Comparison of ENCODE assay signal across 16 cellular contexts in the genomic region with DNA sequence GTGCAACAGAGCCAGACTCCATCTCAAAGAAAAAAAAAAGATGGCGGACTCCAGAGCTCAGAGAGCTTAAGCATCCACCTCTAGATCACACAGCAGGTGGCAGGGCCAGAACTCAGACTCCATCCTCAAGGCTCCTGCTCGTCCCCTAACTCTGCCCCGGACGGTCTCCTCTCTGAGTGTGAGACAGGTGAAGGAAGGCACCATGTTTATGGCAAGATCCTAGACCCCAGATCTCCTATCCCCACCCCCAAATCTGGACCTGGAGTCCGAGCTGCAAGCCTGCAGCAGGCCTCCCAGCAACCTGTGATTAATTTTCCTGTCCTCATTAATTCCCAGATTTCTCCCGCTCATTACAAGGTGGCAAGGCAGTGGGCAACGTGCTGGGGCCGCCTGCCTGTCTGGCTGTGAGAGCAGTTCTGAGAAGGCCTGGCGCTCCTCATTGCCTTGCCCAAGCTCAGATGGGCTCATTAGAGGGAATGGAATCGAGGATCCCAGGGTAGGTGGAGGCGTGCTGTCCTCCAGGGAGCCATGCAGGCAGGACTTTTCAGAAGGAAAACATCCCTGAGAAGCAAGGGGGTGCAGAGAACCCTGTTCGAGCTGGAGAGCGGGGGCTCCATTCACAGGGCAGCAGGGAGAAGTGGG.
DNase-seq lines count a peak whose midpoint lies in the region; ATAC-seq and TF ChIP-seq lines count a peak whose summit lies in the region.
"Had no signal": no experiment of that assay in that cellular context is flagged by ENCODE, and none has a peak within 500 bp of the region (broad histone marks: within the 10 kb centered on the region; RNA-seq: fewer than 3 reads in every experiment).

No MANE protein-coding gene starts in this region.

- H3K9me3 ChIP-seq in neural progenitor cell (ENCODE audit: low read depth), result no peaks in the 10 kb centered on the region
- H3K9me3 ChIP-seq in T-helper 17 cell (ENCODE audit: control insufficient read depth, low read length, poor library complexity, severe bottlenecking), result no peaks in the 10 kb centered on the region

- no peaks in the 10 kb centered on the region for H3K27me3 Mint-ChIP-seq in chondrocyte (ENCODE audit: low read depth)
- H3K27me3 Mint-ChIP-seq in neural progenitor cell (ENCODE audit: insufficient read depth, low read depth), result peaks cover 9% of the 10 kb centered on the region
- no peaks in the 10 kb centered on the region for H3K27me3 Mint-ChIP-seq in T-helper 17 cell

- DNase-seq in activated CD8-positive, alpha-beta memory T cell treated with anti-CD3 and anti-CD28 coated beads, Interleukin-2, amount 50 U/mL, for 48 hours, result peak; percentile 7
- DNase-seq in activated CD8-positive, alpha-beta memory T cell treated with anti-CD3 and anti-CD28 coated beads for 24 hours, result no peak
- DNase-seq in chondrocyte (ENCODE audit: low spot score) (peak; percentile 63), neural progenitor cell (ENCODE audit: low spot score) (no peak), ureter (ENCODE audit: low spot score) (peak; percentile 22), T-helper 17 cell (no peak), GM13977 (ENCODE audit: low spot score) (no peak), HCEC 1CT (no peak)
- DNase-seq: EL, IMR-90, Kasumi-1, NCI-H1930, NCI-H2171 treated with DMSO at 0.1 percent for 48 hours, NCI-H82, SHP77 treated with DMSO at 0.1 percent for 48 hours had no signal

- H3K4me1 Mint-ChIP-seq in chondrocyte (ENCODE audit: low read depth), result no peaks in the 10 kb centered on the region
- H3K4me1 Mint-ChIP-seq in neural progenitor cell, result peaks cover 19% of the 10 kb centered on the region
- H3K4me1 Mint-ChIP-seq in T-helper 17 cell, result no peaks in the 10 kb centered on the region

- no peaks in the 10 kb centered on the region for H3K36me3 ChIP-seq in neural progenitor cell
- H3K36me3 ChIP-seq: BLaER1 treated with 17β-estradiol and CSF1 and Interleukin-3, amounts not matched to agents 10 nM and 100 nM had no signal

- H3K9ac ChIP-seq in neural progenitor cell, result no peak overlapping the region
- H3K9ac ChIP-seq: BLaER1 treated with 17β-estradiol and CSF1 and Interleukin-3, amounts not matched to agents 10 nM and 100 nM had no signal

- H3K79me2 ChIP-seq in neural progenitor cell (ENCODE audit: low read depth), result no peaks in the 10 kb centered on the region

- H3K27ac Mint-ChIP-seq in chondrocyte (ENCODE audit: unreplicated experiment) (no peak overlapping the region), neural progenitor cell (peak overlapping the region; percentile 90), T-helper 17 cell (no peak overlapping the region)

- no peak overlapping the region for H3K4me2 ChIP-seq in neural progenitor cell
- H3K4me2 ChIP-seq: BLaER1 treated with 17β-estradiol and CSF1 and Interleukin-3, amounts not matched to agents 10 nM and 100 nM had no signal

- no peak overlapping the region for H3K4me3 ChIP-seq in neural progenitor cell
- H3K4me3 ChIP-seq: BLaER1 treated with 17β-estradiol and CSF1 and Interleukin-3, amounts not matched to agents 10 nM and 100 nM had no signal

- no peak for TF ChIP-seq CTCF in chondrocyte (IDR thresholded peaks at IDR 0.05)
- TF ChIP-seq CTCF in neural progenitor cell (IDR thresholded peaks at IDR 0.05), result no peak
- no peak for TF ChIP-seq CTCF in GM13977 (IDR thresholded peaks at IDR 0.05; ENCODE audit: extremely low read depth, insufficient read depth, missing control alignments)

- no peak overlapping the region for H2AFZ ChIP-seq in neural progenitor cell (replicated peaks)

- no peak for ATAC-seq in T-helper 17 cell

- H3F3A ChIP-seq in neural progenitor cell (ENCODE audit: low read depth), result no peaks in the 10 kb centered on the region

- H3K9me3 Mint-ChIP-seq in chondrocyte (ENCODE audit: low read depth), result peaks cover 16% of the 10 kb centered on the region
- H3K9me3 Mint-ChIP-seq in neural progenitor cell, result peaks cover 15% of the 10 kb centered on the region

- H3K4me3 Mint-ChIP-seq in chondrocyte (ENCODE audit: unreplicated experiment) (no peak overlapping the region), neural progenitor cell (no peak overlapping the region), T-helper 17 cell (no peak overlapping the region)

- no peaks in the 10 kb centered on the region for H3K4me1 ChIP-seq in neural progenitor cell
- H3K4me1 ChIP-seq: BLaER1 treated with 17β-estradiol and CSF1 and Interleukin-3, amounts not matched to agents 10 nM and 100 nM had no signal

- no peaks in the 10 kb centered on the region for H3K27me3 ChIP-seq in neural progenitor cell
- H3K27me3 ChIP-seq: BLaER1 treated with 17β-estradiol and CSF1 and Interleukin-3, amounts not matched to agents 10 nM and 100 nM had no signal

- H4K20me1 ChIP-seq in neural progenitor cell (ENCODE audit: low read depth), result no peaks in the 10 kb centered on the region
- H4K20me1 ChIP-seq: BLaER1 treated with 17β-estradiol and CSF1 and Interleukin-3, amounts not matched to agents 10 nM and 100 nM had no signal

- in situ Hi-C loops in GM13977 (cut with MboI; ENCODE audit: low pct_unique_long_range_greater_than_20kb, low sequenced_read_pairs, unreplicated experiment), result no loop called here

- H3K36me3 Mint-ChIP-seq in chondrocyte (ENCODE audit: low read depth) (no peaks in the 10 kb centered on the region), neural progenitor cell (peaks cover 2% of the 10 kb centered on the region), T-helper 17 cell (ENCODE audit: low read depth) (no peaks in the 10 kb centered on the region)

- no peak overlapping the region for H3K27ac ChIP-seq in neural progenitor cell
- H3K27ac ChIP-seq: BLaER1 treated with 17β-estradiol and CSF1 and Interleukin-3, amounts not matched to agents 10 nM and 100 nM had no signal

Comparison
In these comparisons a context has a peak if more than half of its experiments do, and no peak if none do; other contexts are left out.
1. DNase-seq: peak in activated CD8-positive, alpha-beta memory T cell treated with anti-CD3 and anti-CD28 coated beads, Interleukin-2, amount 50 U/mL, for 48 hours (single experiment), chondrocyte (single experiment) and ureter (single experiment); none in activated CD8-positive, alpha-beta memory T cell treated with anti-CD3 and anti-CD28 coated beads for 24 hours (single experiment), neural progenitor cell (single experiment), T-helper 17 cell (0 of 3), GM13977 (single experiment) and HCEC 1CT (single experiment).